Comparison of ENCODE assay signal across 8 cellular contexts in the genomic region with DNA sequence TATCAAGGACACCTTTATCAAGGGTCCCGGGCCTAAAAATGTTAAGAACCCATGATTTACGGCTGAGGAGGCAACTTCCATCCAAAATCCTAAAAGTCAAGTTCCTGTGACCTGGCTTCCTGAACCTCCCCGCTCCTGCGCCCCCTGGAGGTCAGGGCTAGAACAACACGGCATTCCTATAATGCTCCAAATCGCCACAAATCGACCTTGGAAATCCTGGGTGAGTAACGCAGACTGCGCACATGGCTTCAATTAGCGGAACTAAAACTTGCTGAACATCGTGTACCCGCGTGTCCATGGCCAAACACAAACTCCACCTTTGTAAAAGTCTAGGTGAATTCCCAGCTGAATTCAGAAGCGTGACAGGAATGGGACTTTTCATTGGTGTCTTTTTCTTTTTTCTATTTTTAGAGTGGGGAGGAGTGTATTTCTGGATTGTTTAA. TPM values are rescaled to one million over a fixed set of nuclear protein-coding genes. Genes with fewer than 3 reads are reported as not detected.
DNase-seq lines count a peak whose midpoint lies in the region; ATAC-seq and TF ChIP-seq lines count a peak whose summit lies in the region.

No MANE protein-coding gene starts in this region.

- H3K4me3 ChIP-seq in SJSA1 (no peak overlapping the region), left ventricle myocardium inferior (no peak overlapping the region), gastrocnemius medialis (no peak overlapping the region)

- DNase-seq in DMS 273 treated with DMSO at 0.1 percent for 48 hours (lab: John Stamatoyannopoulos, UW): peak; percentile 46
- peak; percentile 74 to 84 for DNase-seq in SJSA1 (ENCODE audit: low read depth in 1 of 2, low spot score in 2 of 2)
- DNase-seq in activated naive CD4-positive, alpha-beta T cell treated with anti-CD3 and anti-CD28 coated beads, Interleukin-2, amount 50 U/mL, for 16 hours: peak; percentile 53
- peak; percentile 66 for DNase-seq in left ventricle myocardium inferior
- DNase-seq in gastrocnemius medialis: peak; percentile 12 to 59
- DNase-seq in NCI-H187 (lab: John Stamatoyannopoulos, UW): no peak

- no peak for TF ChIP-seq EP300 in Ishikawa (IDR thresholded peaks at IDR 0.05; ENCODE audit: borderline replicate concordance)

- intact Hi-C loops in left ventricle myocardium inferior (cut with micrococcal nuclease): no loop called here
- intact Hi-C loops in gastrocnemius medialis (cut with DNase I; ENCODE audit: low total_unique reads): no loop called here

- TF ChIP-seq POLR2A in gastrocnemius medialis (IDR thresholded peaks at IDR 0.05): no peak

- peak; percentile 60; the same call in 1 of the 2 replicates for TF ChIP-seq RAD21 in Ishikawa (IDR thresholded peaks at IDR 0.05; ENCODE audit: low read depth)

- H3K9me3 ChIP-seq in SJSA1 (replicated peaks): no peaks in the 10 kb centered on the region
- H3K9me3 ChIP-seq in left ventricle myocardium inferior (replicated peaks): no peaks in the 10 kb centered on the region
- no peaks in the 10 kb centered on the region for H3K9me3 ChIP-seq in gastrocnemius medialis

- in situ Hi-C loops in gastrocnemius medialis (cut with MboI; ENCODE audit: low sequenced_read_pairs in 4 of 4): no loop called here

- H3K4me1 ChIP-seq in SJSA1 (replicated peaks): no peaks in the 10 kb centered on the region
- peaks cover 8% of the 10 kb centered on the region for H3K4me1 ChIP-seq in left ventricle myocardium inferior
- H3K4me1 ChIP-seq in gastrocnemius medialis: peaks cover 0 to 4% of the 10 kb centered on the region in 2 donors

- H3K36me3 ChIP-seq in SJSA1: no peaks in the 10 kb centered on the region
- H3K36me3 ChIP-seq in left ventricle myocardium inferior: no peaks in the 10 kb centered on the region
- H3K36me3 ChIP-seq in gastrocnemius medialis: no peaks in the 10 kb centered on the region

- H3K27ac ChIP-seq in SJSA1 (no peak overlapping the region), left ventricle myocardium inferior (replicated peaks) (no peak overlapping the region), gastrocnemius medialis (no peak overlapping the region)

- TF ChIP-seq CTCF in left ventricle myocardium inferior (IDR thresholded peaks at IDR 0.05; ENCODE audit: borderline replicate concordance) (peak; percentile 94), gastrocnemius medialis (IDR thresholded peaks at IDR 0.05 in 4 of 5, conservative IDR thresholded peaks at IDR 0.05 in 1 of 5) (peak; percentile 71 to 91 (median 79))

- H3K27me3 ChIP-seq in SJSA1 (replicated peaks): no peaks in the 10 kb centered on the region
- H3K27me3 ChIP-seq in left ventricle myocardium inferior (ENCODE audit: low read depth): peaks cover 21% of the 10 kb centered on the region
- peaks cover 0 to 5% (median 2%) of the 10 kb centered on the region in 3 donors for H3K27me3 ChIP-seq in gastrocnemius medialis

- peak; percentile 30 to 61 for ATAC-seq in gastrocnemius medialis
- no peak for ATAC-seq in HG03571 (IDR thresholded peaks at IDR 0.05; ENCODE audit: unreplicated experiment)

TF ChIP-seq in Ishikawa, 13 proteins besides CTCF, POLR2A, EP300 and RAD21:
- TF ChIP-seq NFIC (IDR thresholded peaks at IDR 0.05) (no peak), TEAD4 (IDR thresholded peaks at IDR 0.05) (peak; percentile 47)
- TF ChIP-seq, protein P1, sequence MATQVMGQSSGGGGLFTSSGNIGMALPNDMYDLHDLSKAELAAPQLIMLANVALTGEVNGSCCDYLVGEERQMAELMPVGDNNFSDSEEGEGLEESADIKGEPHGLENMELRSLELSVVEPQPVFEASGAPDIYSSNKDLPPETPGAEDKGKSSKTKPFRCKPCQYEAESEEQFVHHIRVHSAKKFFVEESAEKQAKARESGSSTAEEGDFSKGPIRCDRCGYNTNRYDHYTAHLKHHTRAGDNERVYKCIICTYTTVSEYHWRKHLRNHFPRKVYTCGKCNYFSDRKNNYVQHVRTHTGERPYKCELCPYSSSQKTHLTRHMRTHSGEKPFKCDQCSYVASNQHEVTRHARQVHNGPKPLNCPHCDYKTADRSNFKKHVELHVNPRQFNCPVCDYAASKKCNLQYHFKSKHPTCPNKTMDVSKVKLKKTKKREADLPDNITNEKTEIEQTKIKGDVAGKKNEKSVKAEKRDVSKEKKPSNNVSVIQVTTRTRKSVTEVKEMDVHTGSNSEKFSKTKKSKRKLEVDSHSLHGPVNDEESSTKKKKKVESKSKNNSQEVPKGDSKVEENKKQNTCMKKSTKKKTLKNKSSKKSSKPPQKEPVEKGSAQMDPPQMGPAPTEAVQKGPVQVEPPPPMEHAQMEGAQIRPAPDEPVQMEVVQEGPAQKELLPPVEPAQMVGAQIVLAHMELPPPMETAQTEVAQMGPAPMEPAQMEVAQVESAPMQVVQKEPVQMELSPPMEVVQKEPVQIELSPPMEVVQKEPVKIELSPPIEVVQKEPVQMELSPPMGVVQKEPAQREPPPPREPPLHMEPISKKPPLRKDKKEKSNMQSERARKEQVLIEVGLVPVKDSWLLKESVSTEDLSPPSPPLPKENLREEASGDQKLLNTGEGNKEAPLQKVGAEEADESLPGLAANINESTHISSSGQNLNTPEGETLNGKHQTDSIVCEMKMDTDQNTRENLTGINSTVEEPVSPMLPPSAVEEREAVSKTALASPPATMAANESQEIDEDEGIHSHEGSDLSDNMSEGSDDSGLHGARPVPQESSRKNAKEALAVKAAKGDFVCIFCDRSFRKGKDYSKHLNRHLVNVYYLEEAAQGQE (IDR thresholded peaks at IDR 0.05; ENCODE audit: low read depth): no peak
- TF ChIP-seq, protein P2, sequence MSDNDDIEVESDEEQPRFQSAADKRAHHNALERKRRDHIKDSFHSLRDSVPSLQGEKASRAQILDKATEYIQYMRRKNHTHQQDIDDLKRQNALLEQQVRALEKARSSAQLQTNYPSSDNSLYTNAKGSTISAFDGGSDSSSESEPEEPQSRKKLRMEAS (IDR thresholded peaks at IDR 0.05): peak; percentile 35; the same call in 1 of the 2 replicates
TF ChIP-seq in Ishikawa: peak in this region for 2.

RNA-seq across cellular contexts. Expression of a gene that starts 4.3 kb away (rescaled TPM):
- total RNA-seq in SJSA1 (2014; rRNA removed; shearing (Covaris generic)): not detected in 2 replicates
- 3.9 TPM for total RNA-seq in left ventricle myocardium inferior
- 1 to 10 TPM in 3 of 4 donors, under 1 TPM in 1; 0.27 to 3.7 (median 2.1) TPM for total RNA-seq in gastrocnemius medialis

RNA-seq across cellular contexts. Expression of a gene that starts 26.6 kb away (rescaled TPM):
- total RNA-seq in SJSA1 (2014; rRNA removed; shearing (Covaris generic)): not detected in 2 replicates
- total RNA-seq in left ventricle myocardium inferior (0.38 TPM), gastrocnemius medialis (under 1 TPM; 0.15 to 0.97 (median 0.32) TPM)

RNA-seq across cellular contexts. Expression of a gene that starts 30.6 kb away (rescaled TPM):
- total RNA-seq in SJSA1 (2014; rRNA removed; shearing (Covaris generic)): 2.4 and 2.5 TPM in 2 replicates
- total RNA-seq in left ventricle myocardium inferior: 12.2 TPM
- 1 to 10 TPM; 3.9 to 8.5 (median 7.2) TPM for total RNA-seq in gastrocnemius medialis

RNA-seq across cellular contexts. Expression of a gene that starts 43.8 kb away (rescaled TPM):
- 15.0 and 16.4 TPM in 2 replicates for total RNA-seq in SJSA1 (2014; rRNA removed; shearing (Covaris generic))
- 8.1 TPM for total RNA-seq in left ventricle myocardium inferior
- 10 to 100 TPM; 14.3 to 19.3 (median 14.7) TPM for total RNA-seq in gastrocnemius medialis

RNA-seq across cellular contexts. Expression of a gene that starts 49.0 kb away (rescaled TPM):
- 8.0 and 12.1 TPM in 2 replicates for total RNA-seq in SJSA1 (2014; rRNA removed; shearing (Covaris generic))
- total RNA-seq in left ventricle myocardium inferior (21.6 TPM), gastrocnemius medialis (10 to 100 TPM; 13.1 to 22.7 (median 18.5) TPM)

Comparison
In these comparisons a context has a peak if more than half of its experiments do, and no peak if none do; other contexts are left out.
1. DNase-seq: peak in DMS 273 treated with DMSO at 0.1 percent for 48 hours (single experiment), SJSA1 (2 of 2), activated naive CD4-positive, alpha-beta T cell treated with anti-CD3 and anti-CD28 coated beads, Interleukin-2, amount 50 U/mL, for 16 hours (single experiment), left ventricle myocardium inferior (single experiment) and gastrocnemius medialis (2 of 2); none in NCI-H187 (0 of 2).